In the genomic region with DNA sequence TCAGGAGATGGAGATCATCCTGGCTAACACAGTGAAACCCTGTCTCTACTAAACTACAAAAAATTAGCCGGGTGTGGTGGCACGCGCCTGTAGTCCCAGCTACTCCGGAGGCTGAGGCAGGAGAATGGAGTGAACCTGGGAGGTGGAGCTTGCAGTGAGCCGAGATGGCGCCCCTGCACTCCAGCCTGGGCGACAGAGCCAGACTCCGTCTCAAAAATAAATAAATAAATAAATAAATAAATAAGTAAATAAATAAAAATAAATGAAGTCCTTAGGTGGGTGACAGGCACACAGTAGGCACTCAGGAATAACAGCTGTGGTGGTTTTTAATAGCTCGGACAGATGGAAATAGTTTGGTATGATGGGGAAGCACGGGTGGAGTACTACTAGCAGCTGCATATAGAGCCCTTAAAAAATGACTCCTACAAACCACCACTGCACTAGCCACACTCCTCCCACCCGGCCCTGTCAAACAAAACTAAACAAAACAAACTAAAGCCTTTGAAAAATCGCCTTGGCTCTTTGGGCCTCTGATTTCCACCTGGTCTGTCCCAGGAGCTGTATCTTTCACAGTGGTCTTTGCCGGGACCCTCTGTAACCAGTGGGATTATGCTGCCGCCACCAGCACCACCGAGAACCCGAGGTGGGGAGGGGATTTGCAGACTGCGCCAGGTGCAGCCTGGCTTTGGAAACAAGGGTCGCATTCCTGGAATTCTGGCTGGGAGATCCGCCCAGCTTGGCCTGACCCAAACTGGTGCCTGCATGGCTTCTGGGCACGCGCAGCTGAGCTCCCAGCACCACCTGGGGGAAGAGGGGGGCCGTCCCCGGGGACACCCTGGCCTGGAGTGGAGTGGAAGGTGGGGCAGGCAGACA, we compare ENCODE assay signal across 9 cellular contexts. TPM values are rescaled to one million over a fixed set of nuclear protein-coding genes. Genes with fewer than 3 reads are reported as not detected.
DNase-seq lines count a peak whose midpoint lies in the region; ATAC-seq and TF ChIP-seq lines count a peak whose summit lies in the region.
"Had no signal": no experiment of that assay in that cellular context is flagged by ENCODE, and none has a peak within 500 bp of the region (broad histone marks: within the 10 kb centered on the region; RNA-seq: fewer than 3 reads in every experiment).

No MANE protein-coding gene starts in this region.

- DNase-seq in ACHN = peak; percentile 41
- peak; percentile 44 for DNase-seq in NCI-H1105 treated with DMSO at 0.1 percent for 48 hours (lab: John Stamatoyannopoulos, UW)
- no peak for DNase-seq in esophagus squamous epithelium (lab: John Stamatoyannopoulos, UW)
- no peak for DNase-seq in stimulated activated naive CD8-positive, alpha-beta T cell treated with anti-CD3 and anti-CD28 coated beads, Interleukin-15, Interleukin-2, amounts not matched to agents 100 U/mL and 50 U/mL, for 24 hours
- DNase-seq in stimulated activated CD4-positive, alpha-beta T cell treated with anti-CD3 and anti-CD28 coated beads, Interleukin-1b, Interleukin-23, amount 100 ng/mL, for 48 hours = no peak

- peak overlapping the region in 3 of 4 donors; percentile 47 to 77 (median 60) for H3K27ac ChIP-seq in esophagus squamous epithelium

- in situ Hi-C loops in ACHN (cut with HindIII; ENCODE audit: low pct_ligation_motif_present, low pct_unique_long_range_greater_than_20kb, low sequenced_read_pairs) = no loop called here

- H3K4me1 ChIP-seq in esophagus squamous epithelium (peaks cover 18 to 60% (median 21%) of the 10 kb centered on the region in 3 donors), mucosa of stomach (ENCODE audit: control insufficient read depth, insufficient read depth, low read length) (peaks cover 20% of the 10 kb centered on the region)

- TF ChIP-seq POLR2A in esophagus squamous epithelium (IDR thresholded peaks at IDR 0.05) = no peak

- no peak for TF ChIP-seq CTCF in esophagus squamous epithelium (IDR thresholded peaks at IDR 0.05)

- no peak for ATAC-seq in stimulated activated naive CD8-positive, alpha-beta T cell treated with anti-CD3 and anti-CD28 coated beads, Interleukin-15, Interleukin-2, amounts not matched to agents 100 U/mL and 50 U/mL, for 24 hours
- ATAC-seq in HG03442 (IDR thresholded peaks at IDR 0.05; ENCODE audit: unreplicated experiment) = no peak
- no peak for ATAC-seq in GM18861 (IDR thresholded peaks at IDR 0.05; ENCODE audit: unreplicated experiment)
- ATAC-seq: activated naive CD4-positive, alpha-beta T cell treated with anti-CD3 and anti-CD28 coated beads, Interleukin-2, amount 50 U/mL, for 72 hours had no signal

- H3K27me3 ChIP-seq in esophagus squamous epithelium (no peaks in the 10 kb centered on the region), mucosa of stomach (ENCODE audit: control insufficient read depth, insufficient read depth, low read length) (no peaks in the 10 kb centered on the region)

- no peaks in the 10 kb centered on the region for H3K36me3 ChIP-seq in esophagus squamous epithelium
- no peaks in the 10 kb centered on the region for H3K36me3 ChIP-seq in mucosa of stomach (ENCODE audit: control insufficient read depth, insufficient read depth, low read length)

- intact Hi-C loops in esophagus squamous epithelium (cut with DNase I) = no loop called here

- H3K9me3 ChIP-seq in esophagus squamous epithelium (no peaks in the 10 kb centered on the region), mucosa of stomach (ENCODE audit: control insufficient read depth, low read length) (no peaks in the 10 kb centered on the region)

- H3K4me3 ChIP-seq in esophagus squamous epithelium (no peak overlapping the region), mucosa of stomach (ENCODE audit: low read length) (no peak overlapping the region)

- H3K9ac ChIP-seq in mucosa of stomach (ENCODE audit: low read length) = peak overlapping the region; percentile 41

- 43 to 54% methylated on average over 11 to 15 of the region's 23 CpGs for WGBS in esophagus squamous epithelium, 2 donors

RNA-seq across cellular contexts. Expression of gene WDR5, which starts 5.1 kb away (rescaled TPM):
- 10 to 100 TPM; 15.4 to 26.8 (median 23.1) TPM for total RNA-seq in esophagus squamous epithelium

RNA-seq across cellular contexts. Expression of gene RNU6ATAC, which starts 33.6 kb away (rescaled TPM):
- total RNA-seq in esophagus squamous epithelium = not detected

Comparison
In these comparisons a context has a peak if more than half of its experiments do, and no peak if none do; other contexts are left out.
1. DNase-seq: peak in ACHN (single experiment) and NCI-H1105 treated with DMSO at 0.1 percent for 48 hours (single experiment); none in esophagus squamous epithelium (single experiment), stimulated activated naive CD8-positive, alpha-beta T cell treated with anti-CD3 and anti-CD28 coated beads, Interleukin-15, Interleukin-2, amounts not matched to agents 100 U/mL and 50 U/mL, for 24 hours (single experiment) and stimulated activated CD4-positive, alpha-beta T cell treated with anti-CD3 and anti-CD28 coated beads, Interleukin-1b, Interleukin-23, amount 100 ng/mL, for 48 hours (single experiment).